Comparison of ENCODE assay signal across 1 cellular context in the genomic region with DNA sequence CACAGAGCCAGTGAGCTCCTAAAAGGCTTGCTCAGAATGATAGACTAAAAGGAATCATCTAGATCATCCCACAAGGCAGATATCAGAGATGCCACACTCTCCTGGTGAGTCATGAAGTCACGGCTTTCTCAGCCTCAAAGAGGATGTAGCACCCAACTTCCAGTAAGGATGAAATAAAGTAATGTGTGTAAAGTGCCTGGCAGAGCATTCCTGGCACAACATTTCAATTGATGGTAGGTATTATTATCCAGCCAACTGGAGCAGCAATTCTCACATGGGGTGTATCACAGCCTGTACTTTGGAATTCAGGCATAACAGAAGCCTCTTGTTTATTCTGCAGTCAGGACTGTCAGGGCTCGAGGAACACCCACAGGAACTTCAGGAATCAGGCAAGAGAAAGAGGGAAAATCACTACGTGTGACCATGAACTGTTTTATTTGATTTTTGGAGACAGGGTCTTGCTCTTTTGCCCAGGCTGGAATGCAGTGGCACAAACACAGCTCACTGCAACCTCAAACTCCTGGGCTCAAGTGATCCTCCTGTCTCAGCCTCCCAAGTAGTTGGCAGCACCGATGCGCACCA.
A peak's percentile ranks its signal among the peaks of the same experiment; 100 is the strongest.
TF ChIP-seq lines count a peak whose summit lies in the region.

No MANE protein-coding gene starts in this region.

TF ChIP-seq in K562, 482 proteins besides CTCF, POLR2A, EP300 and RAD21:
- no peak for TF ChIP-seq NCOR1 (IDR thresholded peaks at IDR 0.05)
- TF ChIP-seq CREB1 (IDR thresholded peaks at IDR 0.05), result no peak
- TF ChIP-seq CREB1 (CRISPR knock-in tag; IDR thresholded peaks at IDR 0.05), result 0 out of 2 replicates have a peak, but pooled peaks have one; percentile 24
- TF ChIP-seq JUND (IDR thresholded peaks at IDR 0.05; ENCODE audit: borderline replicate concordance, low read depth, low read length), result peak; percentile 89
- TF ChIP-seq JUND (tag; IDR thresholded peaks at IDR 0.05; ENCODE audit: borderline replicate concordance, low read depth, low read length), result peak; percentile 68; the same call in 2 of the 3 replicates
- peak; percentile 34; the same call in 1 of the 2 replicates for TF ChIP-seq CBFA2T2 (conservative IDR thresholded peaks at IDR 0.05)
- no peak for TF ChIP-seq ZBTB49 (CRISPR knock-in tag; IDR thresholded peaks at IDR 0.05; ENCODE audit: borderline replicate concordance)
- 0 out of 2 replicates have a peak, but pooled peaks have one; percentile 31 for TF ChIP-seq LCOR (CRISPR knock-in tag; IDR thresholded peaks at IDR 0.05)
- no peak for TF ChIP-seq SP1 (CRISPR knock-in tag; IDR thresholded peaks at IDR 0.05)
- peak; percentile 95 for TF ChIP-seq FOSL1 (tag; conservative IDR thresholded peaks at IDR 0.05)
- peak; percentile 74 for TF ChIP-seq CBFA2T3 (IDR thresholded peaks at IDR 0.05)
- TF ChIP-seq, protein P1, sequence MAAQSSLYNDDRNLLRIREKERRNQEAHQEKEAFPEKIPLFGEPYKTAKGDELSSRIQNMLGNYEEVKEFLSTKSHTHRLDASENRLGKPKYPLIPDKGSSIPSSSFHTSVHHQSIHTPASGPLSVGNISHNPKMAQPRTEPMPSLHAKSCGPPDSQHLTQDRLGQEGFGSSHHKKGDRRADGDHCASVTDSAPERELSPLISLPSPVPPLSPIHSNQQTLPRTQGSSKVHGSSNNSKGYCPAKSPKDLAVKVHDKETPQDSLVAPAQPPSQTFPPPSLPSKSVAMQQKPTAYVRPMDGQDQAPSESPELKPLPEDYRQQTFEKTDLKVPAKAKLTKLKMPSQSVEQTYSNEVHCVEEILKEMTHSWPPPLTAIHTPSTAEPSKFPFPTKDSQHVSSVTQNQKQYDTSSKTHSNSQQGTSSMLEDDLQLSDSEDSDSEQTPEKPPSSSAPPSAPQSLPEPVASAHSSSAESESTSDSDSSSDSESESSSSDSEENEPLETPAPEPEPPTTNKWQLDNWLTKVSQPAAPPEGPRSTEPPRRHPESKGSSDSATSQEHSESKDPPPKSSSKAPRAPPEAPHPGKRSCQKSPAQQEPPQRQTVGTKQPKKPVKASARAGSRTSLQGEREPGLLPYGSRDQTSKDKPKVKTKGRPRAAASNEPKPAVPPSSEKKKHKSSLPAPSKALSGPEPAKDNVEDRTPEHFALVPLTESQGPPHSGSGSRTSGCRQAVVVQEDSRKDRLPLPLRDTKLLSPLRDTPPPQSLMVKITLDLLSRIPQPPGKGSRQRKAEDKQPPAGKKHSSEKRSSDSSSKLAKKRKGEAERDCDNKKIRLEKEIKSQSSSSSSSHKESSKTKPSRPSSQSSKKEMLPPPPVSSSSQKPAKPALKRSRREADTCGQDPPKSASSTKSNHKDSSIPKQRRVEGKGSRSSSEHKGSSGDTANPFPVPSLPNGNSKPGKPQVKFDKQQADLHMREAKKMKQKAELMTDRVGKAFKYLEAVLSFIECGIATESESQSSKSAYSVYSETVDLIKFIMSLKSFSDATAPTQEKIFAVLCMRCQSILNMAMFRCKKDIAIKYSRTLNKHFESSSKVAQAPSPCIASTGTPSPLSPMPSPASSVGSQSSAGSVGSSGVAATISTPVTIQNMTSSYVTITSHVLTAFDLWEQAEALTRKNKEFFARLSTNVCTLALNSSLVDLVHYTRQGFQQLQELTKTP (IDR thresholded peaks at IDR 0.05; ENCODE audit: low read depth in 1 of 2, partially characterized antibody in 2 of 2), result peak in 1 of 2 experiments; percentile 57
- no peak for TF ChIP-seq ILK (tag; IDR thresholded peaks at IDR 0.05; ENCODE audit: borderline replicate concordance, low read depth)
- TF ChIP-seq CBX3 (IDR thresholded peaks at IDR 0.05; ENCODE audit: borderline replicate concordance in 1 of 2, low read length in 2 of 2), result 0 out of 3 replicates have a peak, but pooled peaks of 1 of the 2 experiments have one; percentile 13
- TF ChIP-seq TCF3 (CRISPR knock-in tag; IDR thresholded peaks at IDR 0.05), result peak; percentile 69
- TF ChIP-seq, protein P2, sequence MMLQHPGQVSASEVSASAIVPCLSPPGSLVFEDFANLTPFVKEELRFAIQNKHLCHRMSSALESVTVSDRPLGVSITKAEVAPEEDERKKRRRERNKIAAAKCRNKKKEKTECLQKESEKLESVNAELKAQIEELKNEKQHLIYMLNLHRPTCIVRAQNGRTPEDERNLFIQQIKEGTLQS (IDR thresholded peaks at IDR 0.05), result peak; percentile 78
- TF ChIP-seq, protein P2 (CRISPR knock-in tag; conservative IDR thresholded peaks at IDR 0.05), result 0 out of 2 replicates have a peak, but pooled peaks have one; percentile 7
- peak; percentile 68; the same call in 1 of the 2 replicates for TF ChIP-seq TEAD4 (IDR thresholded peaks at IDR 0.05; ENCODE audit: low read length)
- no peak for TF ChIP-seq TEAD4 (CRISPR knock-in tag; IDR thresholded peaks at IDR 0.05; ENCODE audit: borderline replicate concordance)
- TF ChIP-seq JUN (IDR thresholded peaks at IDR 0.05; ENCODE audit: borderline replicate concordance, low read depth, low read length), result peak; percentile 72; the same call in 1 of the 2 replicates
- no peak for TF ChIP-seq JUN (CRISPR knock-in tag; IDR thresholded peaks at IDR 0.05; ENCODE audit: borderline replicate concordance)
- TF ChIP-seq BHLHE40 (IDR thresholded peaks at IDR 0.05; ENCODE audit: low read length), result peak; percentile 37; the same call in 1 of the 2 replicates
- peak; percentile 47; the same call in 1 of the 2 replicates for TF ChIP-seq DPF2 (IDR thresholded peaks at IDR 0.05)
- 0 out of 2 replicates have a peak, but pooled peaks have one; percentile 17 for TF ChIP-seq TAL1 (IDR thresholded peaks at IDR 0.05)
- TF ChIP-seq, protein P3, sequence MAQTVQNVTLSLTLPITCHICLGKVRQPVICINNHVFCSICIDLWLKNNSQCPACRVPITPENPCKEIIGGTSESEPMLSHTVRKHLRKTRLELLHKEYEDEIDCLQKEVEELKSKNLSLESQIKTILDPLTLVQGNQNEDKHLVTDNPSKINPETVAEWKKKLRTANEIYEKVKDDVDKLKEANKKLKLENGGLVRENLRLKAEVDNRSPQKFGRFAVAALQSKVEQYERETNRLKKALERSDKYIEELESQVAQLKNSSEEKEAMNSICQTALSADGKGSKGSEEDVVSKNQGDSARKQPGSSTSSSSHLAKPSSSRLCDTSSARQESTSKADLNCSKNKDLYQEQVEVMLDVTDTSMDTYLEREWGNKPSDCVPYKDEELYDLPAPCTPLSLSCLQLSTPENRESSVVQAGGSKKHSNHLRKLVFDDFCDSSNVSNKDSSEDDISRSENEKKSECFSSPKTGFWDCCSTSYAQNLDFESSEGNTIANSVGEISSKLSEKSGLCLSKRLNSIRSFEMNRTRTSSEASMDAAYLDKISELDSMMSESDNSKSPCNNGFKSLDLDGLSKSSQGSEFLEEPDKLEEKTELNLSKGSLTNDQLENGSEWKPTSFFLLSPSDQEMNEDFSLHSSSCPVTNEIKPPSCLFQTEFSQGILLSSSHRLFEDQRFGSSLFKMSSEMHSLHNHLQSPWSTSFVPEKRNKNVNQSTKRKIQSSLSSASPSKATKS (CRISPR knock-in tag; IDR thresholded peaks at IDR 0.05), result no peak
- peak; percentile 62; the same call in 1 of the 2 replicates for TF ChIP-seq SMARCA4 (IDR thresholded peaks at IDR 0.05)
- TF ChIP-seq ZNF408 (CRISPR knock-in tag; IDR thresholded peaks at IDR 0.05; ENCODE audit: low read depth), result no peak
- no peak for TF ChIP-seq FIP1L1 (IDR thresholded peaks at IDR 0.05; ENCODE audit: low read depth, low read length, poor library complexity, severe bottlenecking)
- TF ChIP-seq RERE (CRISPR knock-in tag; IDR thresholded peaks at IDR 0.05; ENCODE audit: borderline replicate concordance), result no peak
- peak; percentile 15 for TF ChIP-seq FOS (IDR thresholded peaks at IDR 0.05; ENCODE audit: extremely low read depth, insufficient read length)
- TF ChIP-seq ARID1B (IDR thresholded peaks at IDR 0.05), result peak; percentile 72
- peak; percentile 58; the same call in 1 of the 2 replicates for TF ChIP-seq SMARCE1 (IDR thresholded peaks at IDR 0.05)
- peak; percentile 33; the same call in 1 of the 2 replicates for TF ChIP-seq MTA2 (IDR thresholded peaks at IDR 0.05; ENCODE audit: low read depth)
- TF ChIP-seq RCOR1 (IDR thresholded peaks at IDR 0.05; ENCODE audit: borderline replicate concordance in 1 of 2, low read depth in 2 of 2, low read length in 2 of 2), result 0 out of 4 replicates have a peak, but pooled peaks of 1 of the 2 experiments have one; percentile 10
- TF ChIP-seq ZNF586 (CRISPR knock-in tag; conservative IDR thresholded peaks at IDR 0.05), result no peak
- peak; percentile 37; the same call in 1 of the 2 replicates for TF ChIP-seq PML (IDR thresholded peaks at IDR 0.05; ENCODE audit: low read length)
- 0 out of 2 replicates have a peak, but pooled peaks have one; percentile 37 for TF ChIP-seq MITF (IDR thresholded peaks at IDR 0.05)
